Comparison of ENCODE assay signal across 23 cellular contexts in the genomic region with DNA sequence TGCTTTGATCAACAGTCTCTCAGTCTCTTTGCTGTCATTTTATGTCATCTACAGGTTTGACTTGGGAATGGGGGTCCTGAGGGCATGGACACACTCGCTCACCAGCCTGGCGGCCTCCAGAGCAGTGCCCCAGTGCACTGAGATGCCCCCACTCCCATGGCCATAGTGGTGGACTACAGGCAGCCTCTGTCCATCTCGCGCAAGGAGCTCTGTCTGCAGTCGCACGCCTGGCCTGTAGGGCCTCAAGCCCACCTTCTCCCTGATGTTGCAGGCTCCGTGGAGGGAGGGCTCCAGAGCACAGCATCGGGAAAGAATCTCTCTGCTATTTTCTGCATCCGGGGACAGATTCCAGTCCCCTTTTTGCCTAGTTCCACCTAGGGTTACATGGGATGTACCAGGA. TPM values are rescaled to one million over a fixed set of nuclear protein-coding genes. Genes with fewer than 3 reads are reported as not detected.
DNase-seq lines count a peak whose midpoint lies in the region; ATAC-seq and TF ChIP-seq lines count a peak whose summit lies in the region.
"Had no signal": no experiment of that assay in that cellular context is flagged by ENCODE, and none has a peak within 500 bp of the region (broad histone marks: within the 10 kb centered on the region; RNA-seq: fewer than 3 reads in every experiment).

No MANE protein-coding gene starts in this region.

- peak; percentile 95 for ATAC-seq in WTC11
- ATAC-seq in HG02798 (IDR thresholded peaks at IDR 0.05; ENCODE audit: poor library complexity, unreplicated experiment): no peak
- ATAC-seq: HCT116 had no signal

- peaks cover 11% of the 10 kb centered on the region for H3K4me1 Mint-ChIP-seq in WTC11

- POLR2A ChIA-PET in WTC11 (lab: Charles Lee): no interaction called here

- H3K9me3 Mint-ChIP-seq in WTC11: no peaks in the 10 kb centered on the region
- H3K9me3 Mint-ChIP-seq: CD4-positive, alpha-beta memory T cell had no signal

- H3K4me3 Mint-ChIP-seq in WTC11: no peak overlapping the region
- H3K4me3 Mint-ChIP-seq: CD4-positive, alpha-beta memory T cell had no signal

- H3K27me3 Mint-ChIP-seq in WTC11 (ENCODE audit: low read depth): no peaks in the 10 kb centered on the region
- H3K27me3 Mint-ChIP-seq: CD4-positive, alpha-beta memory T cell had no signal

- H3K36me3 Mint-ChIP-seq in WTC11: no peaks in the 10 kb centered on the region
- H3K36me3 Mint-ChIP-seq: CD4-positive, alpha-beta memory T cell had no signal

- no peaks in the 10 kb centered on the region for H3K36me3 ChIP-seq in H7 (replicated peaks; ENCODE audit: control insufficient read depth, insufficient read depth, low read length)
- H3K36me3 ChIP-seq: BLaER1 treated with 17β-estradiol and CSF1 and Interleukin-3, amounts not matched to agents 10 nM and 100 nM; Peyer's patch had no signal

- CTCF ChIA-PET in WTC11 (lab: Charles Lee): interaction anchor here (0.5 to 2.0 kb wide), 8 partner anchors 51 to 811 kb away, joined by 3 to 16 read pairs (median 3); no protein-coding TSS in a partner anchor

- H3K4me3 ChIP-seq in H7 (ENCODE audit: insufficient read depth, low read depth, low read length) (no peak overlapping the region), coronary artery (no peak overlapping the region)
- H3K4me3 ChIP-seq: BLaER1 treated with 17β-estradiol and CSF1 and Interleukin-3, amounts not matched to agents 10 nM and 100 nM; Peyer's patch had no signal

- DNase-seq in H7 (peak; percentile 56), WTC11 (ENCODE audit: low spot score) (peak; percentile 38), iPS-NIHi7 (ENCODE audit: extremely low spot score) (peak; percentile 31), coronary artery (ENCODE audit: low spot score) (no peak), COR-L47 (lab: John Stamatoyannopoulos, UW) (no peak)
- DNase-seq in stimulated activated CD4-positive, alpha-beta T cell treated with anti-CD3 and anti-CD28 coated beads, Interleukin-15, amount 100 ng/mL, for 24 hours: no peak
- DNase-seq: ACHN; CD4-positive, alpha-beta memory T cell; DND-41; Kasumi-1; NCI-H1694; NCI-H2081; NCI-H2171; NCI-H345; NCI-H524; NCI-H774; NK-92 treated with Interleukin-12 subunit alpha and Interleukin-12 subunit beta, amount 100 ng/mL, for 24 hours; Peyer's patch had no signal

- H3K27ac Mint-ChIP-seq in WTC11: 0 out of 2 replicates have a peak overlapping the region, but pooled peaks have one; percentile 15
- H3K27ac Mint-ChIP-seq: CD4-positive, alpha-beta memory T cell had no signal

- H3K27me3 ChIP-seq in H7 (ENCODE audit: control insufficient read depth, insufficient read depth, low read length): no peaks in the 10 kb centered on the region
- H3K27me3 ChIP-seq: BLaER1 treated with 17β-estradiol and CSF1 and Interleukin-3, amounts not matched to agents 10 nM and 100 nM; Peyer's patch had no signal

- no peak for TF ChIP-seq CTCF in WTC11 (IDR thresholded peaks at IDR 0.05)
- TF ChIP-seq CTCF in coronary artery (IDR thresholded peaks at IDR 0.05): no peak

- no peak overlapping the region for H3K27ac ChIP-seq in coronary artery
- H3K27ac ChIP-seq: BLaER1 treated with 17β-estradiol and CSF1 and Interleukin-3, amounts not matched to agents 10 nM and 100 nM; Peyer's patch had no signal

TF ChIP-seq in WTC11, 78 proteins besides CTCF, POLR2A, EP300 and RAD21:
- no peak for TF ChIP-seq FOXK1 (CRISPR knock-in tag; IDR thresholded peaks at IDR 0.05)
- TF ChIP-seq, protein P1, sequence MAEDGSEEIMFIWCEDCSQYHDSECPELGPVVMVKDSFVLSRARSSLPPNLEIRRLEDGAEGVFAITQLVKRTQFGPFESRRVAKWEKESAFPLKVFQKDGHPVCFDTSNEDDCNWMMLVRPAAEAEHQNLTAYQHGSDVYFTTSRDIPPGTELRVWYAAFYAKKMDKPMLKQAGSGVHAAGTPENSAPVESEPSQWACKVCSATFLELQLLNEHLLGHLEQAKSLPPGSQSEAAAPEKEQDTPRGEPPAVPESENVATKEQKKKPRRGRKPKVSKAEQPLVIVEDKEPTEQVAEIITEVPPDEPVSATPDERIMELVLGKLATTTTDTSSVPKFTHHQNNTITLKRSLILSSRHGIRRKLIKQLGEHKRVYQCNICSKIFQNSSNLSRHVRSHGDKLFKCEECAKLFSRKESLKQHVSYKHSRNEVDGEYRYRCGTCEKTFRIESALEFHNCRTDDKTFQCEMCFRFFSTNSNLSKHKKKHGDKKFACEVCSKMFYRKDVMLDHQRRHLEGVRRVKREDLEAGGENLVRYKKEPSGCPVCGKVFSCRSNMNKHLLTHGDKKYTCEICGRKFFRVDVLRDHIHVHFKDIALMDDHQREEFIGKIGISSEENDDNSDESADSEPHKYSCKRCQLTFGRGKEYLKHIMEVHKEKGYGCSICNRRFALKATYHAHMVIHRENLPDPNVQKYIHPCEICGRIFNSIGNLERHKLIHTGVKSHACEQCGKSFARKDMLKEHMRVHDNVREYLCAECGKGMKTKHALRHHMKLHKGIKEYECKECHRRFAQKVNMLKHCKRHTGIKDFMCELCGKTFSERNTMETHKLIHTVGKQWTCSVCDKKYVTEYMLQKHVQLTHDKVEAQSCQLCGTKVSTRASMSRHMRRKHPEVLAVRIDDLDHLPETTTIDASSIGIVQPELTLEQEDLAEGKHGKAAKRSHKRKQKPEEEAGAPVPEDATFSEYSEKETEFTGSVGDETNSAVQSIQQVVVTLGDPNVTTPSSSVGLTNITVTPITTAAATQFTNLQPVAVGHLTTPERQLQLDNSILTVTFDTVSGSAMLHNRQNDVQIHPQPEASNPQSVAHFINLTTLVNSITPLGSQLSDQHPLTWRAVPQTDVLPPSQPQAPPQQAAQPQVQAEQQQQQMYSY (CRISPR knock-in tag; IDR thresholded peaks at IDR 0.05): no peak
- no peak for TF ChIP-seq CBFB (CRISPR knock-in tag; IDR thresholded peaks at IDR 0.05; ENCODE audit: low read depth)
- TF ChIP-seq, protein P2, sequence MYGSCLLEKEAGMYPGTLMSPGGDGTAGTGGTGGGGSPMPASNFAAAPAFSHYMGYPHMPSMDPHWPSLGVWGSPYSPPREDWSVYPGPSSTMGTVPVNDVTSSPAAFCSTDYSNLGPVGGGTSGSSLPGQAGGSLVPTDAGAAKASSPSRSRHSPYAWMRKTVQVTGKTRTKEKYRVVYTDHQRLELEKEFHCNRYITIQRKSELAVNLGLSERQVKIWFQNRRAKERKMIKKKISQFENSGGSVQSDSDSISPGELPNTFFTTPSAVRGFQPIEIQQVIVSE (CRISPR knock-in tag; IDR thresholded peaks at IDR 0.05; ENCODE audit: borderline replicate concordance): no peak
- no peak for TF ChIP-seq ZNF423 (CRISPR knock-in tag; IDR thresholded peaks at IDR 0.05)
- no peak for TF ChIP-seq SOX15 (CRISPR knock-in tag; IDR thresholded peaks at IDR 0.05)
- TF ChIP-seq TEAD1 (CRISPR knock-in tag; IDR thresholded peaks at IDR 0.05): no peak
- no peak for TF ChIP-seq TEAD4 (CRISPR knock-in tag; IDR thresholded peaks at IDR 0.05)
- no peak for TF ChIP-seq OVOL2 (CRISPR knock-in tag; IDR thresholded peaks at IDR 0.05; ENCODE audit: borderline replicate concordance)
- TF ChIP-seq SMAD3 (CRISPR knock-in tag; IDR thresholded peaks at IDR 0.05; ENCODE audit: borderline replicate concordance): no peak
- TF ChIP-seq, protein P3, sequence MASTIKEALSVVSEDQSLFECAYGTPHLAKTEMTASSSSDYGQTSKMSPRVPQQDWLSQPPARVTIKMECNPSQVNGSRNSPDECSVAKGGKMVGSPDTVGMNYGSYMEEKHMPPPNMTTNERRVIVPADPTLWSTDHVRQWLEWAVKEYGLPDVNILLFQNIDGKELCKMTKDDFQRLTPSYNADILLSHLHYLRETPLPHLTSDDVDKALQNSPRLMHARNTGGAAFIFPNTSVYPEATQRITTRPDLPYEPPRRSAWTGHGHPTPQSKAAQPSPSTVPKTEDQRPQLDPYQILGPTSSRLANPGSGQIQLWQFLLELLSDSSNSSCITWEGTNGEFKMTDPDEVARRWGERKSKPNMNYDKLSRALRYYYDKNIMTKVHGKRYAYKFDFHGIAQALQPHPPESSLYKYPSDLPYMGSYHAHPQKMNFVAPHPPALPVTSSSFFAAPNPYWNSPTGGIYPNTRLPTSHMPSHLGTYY (CRISPR knock-in tag; IDR thresholded peaks at IDR 0.05): no peak
TF ChIP-seq in WTC11: peak in this region for 0.

RNA-seq across cellular contexts. Expression of a gene that starts 22.6 kb away (rescaled TPM):
- not detected in 2 replicates for total RNA-seq in H7 (2014; rRNA removed; shearing (Covaris generic))
- not detected in 3 replicates for total RNA-seq in WTC11 (2021)
- total RNA-seq: CD4-positive, alpha-beta memory T cell; G401; MCF 10A had no signal

RNA-seq across cellular contexts. Expression of a gene that starts 34.6 kb away (rescaled TPM):
- 0.41 and 0.69 TPM in 2 replicates for total RNA-seq in H7 (2014; rRNA removed; shearing (Covaris generic))
- 0.21 to 0.44 TPM (median 0.31 TPM) in 3 replicates for total RNA-seq in WTC11 (2021)
- total RNA-seq: MCF 10A had no signal

Comparison
In these comparisons a context has a peak if more than half of its experiments do, and no peak if none do; other contexts are left out.
1. DNase-seq: peak in H7 (single experiment), WTC11 (single experiment) and iPS-NIHi7 (single experiment); none in stimulated activated CD4-positive, alpha-beta T cell treated with anti-CD3 and anti-CD28 coated beads, Interleukin-15, amount 100 ng/mL, for 24 hours (single experiment), coronary artery (single experiment) and COR-L47 (single experiment).